8 cellular contexts compared by ENCODE assay signal in the genomic region with DNA sequence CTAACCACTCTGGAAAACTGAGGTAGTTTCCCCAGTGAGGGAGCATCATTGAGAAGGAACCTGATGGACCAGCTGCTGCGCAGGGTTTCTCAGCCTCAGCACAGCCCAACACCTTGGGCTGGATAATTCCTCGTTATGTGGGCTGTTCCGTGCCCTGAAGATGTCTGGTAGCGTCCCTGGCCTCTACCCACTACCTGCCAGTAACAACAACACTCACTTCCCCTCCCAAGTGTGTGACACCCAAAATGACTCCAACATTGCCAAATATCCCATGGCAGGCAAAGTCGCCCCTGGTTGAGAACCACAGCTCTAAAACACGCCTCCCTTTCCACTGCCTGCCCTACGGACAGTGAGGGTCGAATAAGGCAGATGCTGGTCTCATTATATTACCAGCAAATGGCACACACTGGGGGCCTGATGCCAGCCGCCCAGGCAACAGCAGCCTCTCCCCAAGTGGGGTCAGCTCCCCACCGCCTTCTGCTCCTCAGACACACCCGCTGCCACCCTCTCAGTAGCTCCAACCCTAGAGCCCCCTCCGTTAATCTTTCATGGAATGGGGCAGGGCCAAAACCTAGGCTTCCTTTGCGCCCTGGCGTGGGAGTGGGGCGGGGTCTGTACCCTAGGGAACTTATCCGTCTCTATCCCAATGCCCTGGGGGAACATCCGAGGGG. TPM values are rescaled to one million over a fixed set of nuclear protein-coding genes. Genes with fewer than 3 reads are reported as not detected.
DNase-seq lines count a peak whose midpoint lies in the region; ATAC-seq, FAIRE-seq and TF ChIP-seq lines count a peak whose summit lies in the region.

No MANE protein-coding gene starts in this region.

- H3K27me3 ChIP-seq in H9 (ENCODE audit: insufficient read depth, low read length) (no peaks in the 10 kb centered on the region), small intestine (ENCODE audit: control insufficient read depth in 2 of 2, insufficient read depth in 2 of 2, low read length in 2 of 2) (no peaks in the 10 kb centered on the region)

- no peak overlapping the region for H3K18ac ChIP-seq in H9 (ENCODE audit: insufficient read length, low read depth, low read length)

- no peak overlapping the region for H3K14ac ChIP-seq in H9 (ENCODE audit: insufficient read depth, low read length)

- H2BK120ac ChIP-seq in H9 (ENCODE audit: low read depth, low read length, poor library complexity, severe bottlenecking) = no peak overlapping the region

- DNase-seq in H9 = no peak
- DNase-seq in RWPE1 (ENCODE audit: low spot score) = no peak
- no peak for DNase-seq in fibroblast of pulmonary artery (ENCODE audit: low read depth)
- no peak for DNase-seq in small intestine
- no peak for DNase-seq in hypothalamus (lab: John Stamatoyannopoulos, UW)
- DNase-seq in effector CD8-positive, alpha-beta T cell (lab: John Stamatoyannopoulos, UW) = no peak
- DNase-seq in mucosa of gallbladder (ENCODE audit: low spot score) = no peak

- H3K4ac ChIP-seq in H9 (ENCODE audit: low read depth, low read length) = no peak overlapping the region

- H2BK12ac ChIP-seq in H9 (ENCODE audit: insufficient read length, low read depth, low read length) = no peak overlapping the region

- H3K4me1 Mint-ChIP-seq in H9 = peaks cover 50 to 58% of the 10 kb centered on the region in 2 experiments

- H3T11ph ChIP-seq in H9 (ENCODE audit: low read length) = no peak overlapping the region

- H3K4me3 ChIP-seq in fibroblast of pulmonary artery (replicated peaks; ENCODE audit: low read depth, low read length) (peak overlapping the region; percentile 73), small intestine (ENCODE audit: low read depth in 1 of 2, low read length in 2 of 2) (peak overlapping the region; percentile 67 to 83)

- H2BK20ac ChIP-seq in H9 (ENCODE audit: low read depth, low read length, poor library complexity, severe bottlenecking) = no peak overlapping the region

- POLR2A ChIA-PET in RWPE1 (lab: Yijun Ruan, JAX; ENCODE audit: low non-redundant PET) = no interaction called here

- H3K27me3 Mint-ChIP-seq in H9 (ENCODE audit: low read depth) = peaks cover 7% of the 10 kb centered on the region

- H3K4me1 ChIP-seq in H9 (ENCODE audit: insufficient read depth, low read length) (peaks cover 3% of the 10 kb centered on the region; the same call in 1 of the 2 replicates), small intestine (ENCODE audit: control insufficient read depth in 2 of 2, insufficient read depth in 1 of 2, low read depth in 1 of 2, low read length in 1 of 2) (peaks cover 9 to 19% of the 10 kb centered on the region in 2 donors)

- no peak overlapping the region for H2AK5ac ChIP-seq in H9 (ENCODE audit: insufficient read length, low read length)

- no peak overlapping the region for H4K5ac ChIP-seq in H9 (ENCODE audit: insufficient read length, low read depth, low read length)

- H4K20me1 ChIP-seq in H9 (ENCODE audit: control insufficient read depth, insufficient read depth, insufficient read length) = no peaks in the 10 kb centered on the region

- H2BK5ac ChIP-seq in H9 (ENCODE audit: insufficient read length, low read length) = no peak overlapping the region

- WGBS in H9 (ENCODE audit: extremely low coverage, insufficient read length, low lambda C conversion rate) = no CpG with 5 or more reads among the region's 17 CpGs
- 18 to 53% (median 26%) methylated on average over 17 of the region's 17 CpGs for WGBS in small intestine, 3 donors

- H3K79me1 ChIP-seq in H9 (ENCODE audit: insufficient read depth, low read depth, low read length, poor library complexity, severe bottlenecking) = no peaks in the 10 kb centered on the region

- H3K27ac ChIP-seq in H9 (ENCODE audit: insufficient read length, low read depth, low read length) = no peak overlapping the region
- peak overlapping the region; percentile 89 for H3K27ac ChIP-seq in RWPE1
- H3K27ac ChIP-seq in small intestine (ENCODE audit: low read depth in 1 of 2, low read length in 1 of 2) = peak overlapping the region; percentile 8 to 85

- no peaks in the 10 kb centered on the region; a peak in 1 of 5 replicates for H3K9me3 Mint-ChIP-seq in H9

- H3K9ac ChIP-seq in H9 (ENCODE audit: extremely low read depth, insufficient read length, low read length) = no peak overlapping the region

- H3K27ac Mint-ChIP-seq in H9 = no peak overlapping the region; a peak in 2 of 7 replicates

- peaks cover 9% of the 10 kb centered on the region for H3K23me2 ChIP-seq in H9 (ENCODE audit: insufficient read length, low read depth, low read length, poor library complexity, severe bottlenecking)

- H3K9me3 ChIP-seq in H9 (ENCODE audit: control insufficient read depth, low read depth, low read length) = no peaks in the 10 kb centered on the region
- H3K9me3 ChIP-seq in small intestine (ENCODE audit: control insufficient read depth, low read depth) = no peaks in the 10 kb centered on the region

- FAIRE-seq in small intestine (lab: Jason Lieb, UNC) = no peak

- CTCF ChIA-PET in RWPE1 (lab: Yijun Ruan, JAX) = interaction anchor here (0.5 to 1.0 kb wide), 3 partner anchors 13 to 130 kb away, joined by 3 to 4 read pairs (median 3); no protein-coding TSS in a partner anchor

- no peak overlapping the region for H3K23ac ChIP-seq in H9 (ENCODE audit: insufficient read length, low read depth, low read length)

- H2BK15ac ChIP-seq in H9 (ENCODE audit: low read depth, low read length) = no peak overlapping the region

- no peak overlapping the region for H4K91ac ChIP-seq in H9 (ENCODE audit: insufficient read length, low read depth, low read length)

- no peaks in the 10 kb centered on the region for H3K36me3 ChIP-seq in small intestine (ENCODE audit: control insufficient read depth in 2 of 2, insufficient read depth in 2 of 2, low read length in 2 of 2)

- no peaks in the 10 kb centered on the region for H3K79me2 ChIP-seq in H9 (ENCODE audit: insufficient read depth, low read length)

- H3K4me2 ChIP-seq in H9 (ENCODE audit: insufficient read depth, insufficient read length, low read length) = peak overlapping the region; percentile 79

- H3K36me3 Mint-ChIP-seq in H9 (ENCODE audit: insufficient read depth in 1 of 3, low read depth in 3 of 3) = no peaks in the 10 kb centered on the region; a peak in 2 of 7 replicates

- no peak overlapping the region for H3K56ac ChIP-seq in H9 (ENCODE audit: insufficient read length, low read depth, low read length)

- H2AFZ ChIP-seq in H9 (ENCODE audit: low read length) = no peak overlapping the region

- TF ChIP-seq CTCF in H9 (conservative IDR thresholded peaks at IDR 0.05) = no peak
- no peak for TF ChIP-seq CTCF in RWPE1 (conservative IDR thresholded peaks at IDR 0.05; ENCODE audit: low read depth)
- TF ChIP-seq CTCF in fibroblast of pulmonary artery (IDR thresholded peaks at IDR 0.05; ENCODE audit: low read length, missing control alignments) = no peak

- H4K8ac ChIP-seq in H9 (replicated peaks; ENCODE audit: insufficient read length, low read depth, low read length) = no peak overlapping the region

- no peak for ATAC-seq in GM18867 (IDR thresholded peaks at IDR 0.05; ENCODE audit: unreplicated experiment)

- peak overlapping the region; percentile 79 to 90 for H3K4me3 Mint-ChIP-seq in H9

RNA-seq across cellular contexts. Expression of a gene that starts 1.0 kb away (rescaled TPM):
- total RNA-seq in H9 (2021) (17.1 and 19.7 TPM in 2 replicates), mucosa of gallbladder (48.8 TPM)
- polyA plus RNA-seq in small intestine = 10 to 100 TPM in 1 of 3 donors, 1 to 10 TPM in 2; 2.0 to 17.7 (median 4.1) TPM

RNA-seq across cellular contexts. Expression of a gene that starts 32.8 kb away (rescaled TPM):
- total RNA-seq in H9 (2021) = 0.15 and 0.55 TPM in 2 replicates
- not detected for polyA plus RNA-seq in small intestine
- not detected for total RNA-seq in mucosa of gallbladder

RNA-seq across cellular contexts. Expression of a gene that starts 37.3 kb away (rescaled TPM):
- total RNA-seq in H9 (2021) = 2.4 and 2.8 TPM in 2 replicates
- polyA plus RNA-seq in small intestine = 10 to 100 TPM in 2 of 3 donors, 1 to 10 TPM in 1; 1.1 to 35.4 (median 13.2) TPM
- total RNA-seq in mucosa of gallbladder = 14.7 TPM

RNA-seq across cellular contexts. Expression of a gene that starts 39.6 kb away (rescaled TPM):
- total RNA-seq in H9 (2021) (0.42 and 0.46 TPM in 2 replicates), mucosa of gallbladder (4.3 TPM)
- 1 to 10 TPM in 2 of 3 donors, not detected in 1; 1.6 to 2.2 TPM for polyA plus RNA-seq in small intestine

RNA-seq across cellular contexts. Expression of a gene that starts 47.3 kb away (rescaled TPM):
- total RNA-seq in H9 (2021) = 47.7 and 52.6 TPM in 2 replicates
- polyA plus RNA-seq in small intestine = 10 to 100 TPM in 1 of 3 donors, 1 to 10 TPM in 2; 5.7 to 12.2 (median 6.9) TPM
- 26.0 TPM for total RNA-seq in mucosa of gallbladder
